In genomic region chr9:128192601-128193371, GRCh38 we compare ENCODE assay signal across 8 cellular contexts. TPM values are rescaled to one million over a fixed set of nuclear protein-coding genes. Genes with fewer than 3 reads are reported as not detected.
A peak's percentile ranks its signal among the peaks of the same experiment; 100 is the strongest.
DNase-seq lines count a peak whose midpoint lies in the region; ATAC-seq and TF ChIP-seq lines count a peak whose summit lies in the region.

No MANE protein-coding gene starts in this region.

- no peak for DNase-seq in activated naive CD8-positive, alpha-beta T cell treated with anti-CD3 and anti-CD28 coated beads, Interleukin-2, amount 50 U/mL, for 24 hours
- DNase-seq in NCI-H1092 (lab: John Stamatoyannopoulos, UW) (peak; percentile 86), epithelial cell of prostate (ENCODE audit: low read depth, low spot score) (peak; percentile 83), mucosa of descending colon (peak; percentile 90 to 94 (median 94)), upper lobe of right lung (peak; percentile 91)
- peak; percentile 58 for DNase-seq in T-helper 2 cell treated with Interferon-gamma antibody and Interleukin-4, amounts not matched to agents 5 μg/mL and 100 μg/mL, for 36 hours (ENCODE audit: low spot score)

- TF ChIP-seq CTCF in mucosa of descending colon (IDR thresholded peaks at IDR 0.05): peak; percentile 25
- TF ChIP-seq CTCF in upper lobe of right lung (IDR thresholded peaks at IDR 0.05): no peak

- no peaks in the 10 kb centered on the region for H3K27me3 ChIP-seq in upper lobe of right lung

- peaks cover 22% of the 10 kb centered on the region for H3K4me1 Mint-ChIP-seq in activated naive CD8-positive, alpha-beta T cell (ENCODE audit: low read depth)
- peaks cover 35% of the 10 kb centered on the region for H3K4me1 Mint-ChIP-seq in activated naive CD8-positive, alpha-beta T cell treated with anti-CD3 and anti-CD28 coated beads, Interleukin-2, amount 50 U/mL, for 24 hours
- H3K4me1 Mint-ChIP-seq in T-helper 2 cell treated with Interferon-gamma antibody and Interleukin-4, amounts not matched to agents 5 μg/mL and 100 μg/mL, for 36 hours (ENCODE audit: low read depth): peaks cover 20% of the 10 kb centered on the region

- peak overlapping the region; percentile 66 for H3K27ac ChIP-seq in epithelial cell of prostate
- peak overlapping the region; percentile 85 for H3K27ac ChIP-seq in upper lobe of right lung

- ATAC-seq in activated naive CD8-positive, alpha-beta T cell treated with anti-CD3 and anti-CD28 coated beads, Interleukin-2, amount 50 U/mL, for 24 hours: no peak
- ATAC-seq in mucosa of descending colon: peak; percentile 90
- ATAC-seq in upper lobe of right lung: peak; percentile 86
- no peak for ATAC-seq in HG03095 (IDR thresholded peaks at IDR 0.05; ENCODE audit: unreplicated experiment)

- H3K9me3 ChIP-seq in mucosa of descending colon: no peaks in the 10 kb centered on the region
- H3K9me3 ChIP-seq in upper lobe of right lung: no peaks in the 10 kb centered on the region

- no peak overlapping the region for H3K4me3 ChIP-seq in mucosa of descending colon
- peak overlapping the region; percentile 78 for H3K4me3 ChIP-seq in upper lobe of right lung

- H3K27me3 Mint-ChIP-seq in activated naive CD8-positive, alpha-beta T cell: no peaks in the 10 kb centered on the region
- peaks cover 4% of the 10 kb centered on the region for H3K27me3 Mint-ChIP-seq in activated naive CD8-positive, alpha-beta T cell treated with anti-CD3 and anti-CD28 coated beads, Interleukin-2, amount 50 U/mL, for 24 hours
- no peaks in the 10 kb centered on the region for H3K27me3 Mint-ChIP-seq in T-helper 2 cell treated with Interferon-gamma antibody and Interleukin-4, amounts not matched to agents 5 μg/mL and 100 μg/mL, for 36 hours (ENCODE audit: low read depth)

- peaks cover 4% of the 10 kb centered on the region for H3K36me3 Mint-ChIP-seq in activated naive CD8-positive, alpha-beta T cell
- peaks cover 8% of the 10 kb centered on the region for H3K36me3 Mint-ChIP-seq in activated naive CD8-positive, alpha-beta T cell treated with anti-CD3 and anti-CD28 coated beads, Interleukin-2, amount 50 U/mL, for 24 hours (ENCODE audit: low read depth)
- peaks cover 20% of the 10 kb centered on the region for H3K36me3 Mint-ChIP-seq in T-helper 2 cell treated with Interferon-gamma antibody and Interleukin-4, amounts not matched to agents 5 μg/mL and 100 μg/mL, for 36 hours (ENCODE audit: low read depth)

- intact Hi-C loops in mucosa of descending colon (cut with DNase I, micrococcal nuclease): no loop called here
- intact Hi-C loops in upper lobe of right lung (cut with DNase I): no loop called here

- H3K4me3 Mint-ChIP-seq in activated naive CD8-positive, alpha-beta T cell: peak overlapping the region; percentile 53
- H3K4me3 Mint-ChIP-seq in activated naive CD8-positive, alpha-beta T cell treated with anti-CD3 and anti-CD28 coated beads, Interleukin-2, amount 50 U/mL, for 24 hours: no peak overlapping the region
- peak overlapping the region; percentile 21 for H3K4me3 Mint-ChIP-seq in T-helper 2 cell treated with Interferon-gamma antibody and Interleukin-4, amounts not matched to agents 5 μg/mL and 100 μg/mL, for 36 hours

- no peaks in the 10 kb centered on the region for H3K9me3 Mint-ChIP-seq in activated naive CD8-positive, alpha-beta T cell (ENCODE audit: low read depth)
- H3K9me3 Mint-ChIP-seq in activated naive CD8-positive, alpha-beta T cell treated with anti-CD3 and anti-CD28 coated beads, Interleukin-2, amount 50 U/mL, for 24 hours: no peaks in the 10 kb centered on the region
- no peaks in the 10 kb centered on the region for H3K9me3 Mint-ChIP-seq in T-helper 2 cell treated with Interferon-gamma antibody and Interleukin-4, amounts not matched to agents 5 μg/mL and 100 μg/mL, for 36 hours

- H3K4me1 ChIP-seq in mucosa of descending colon (ENCODE audit: low read depth) (peaks cover 14% of the 10 kb centered on the region), upper lobe of right lung (peaks cover 18% of the 10 kb centered on the region)

- no peak overlapping the region for H3K27ac Mint-ChIP-seq in activated naive CD8-positive, alpha-beta T cell
- no peak overlapping the region for H3K27ac Mint-ChIP-seq in activated naive CD8-positive, alpha-beta T cell treated with anti-CD3 and anti-CD28 coated beads, Interleukin-2, amount 50 U/mL, for 24 hours
- H3K27ac Mint-ChIP-seq in T-helper 2 cell treated with Interferon-gamma antibody and Interleukin-4, amounts not matched to agents 5 μg/mL and 100 μg/mL, for 36 hours: peak overlapping the region; percentile 36

- H3K36me3 ChIP-seq in mucosa of descending colon (ENCODE audit: low read depth): no peaks in the 10 kb centered on the region
- peaks cover 13% of the 10 kb centered on the region for H3K36me3 ChIP-seq in upper lobe of right lung

RNA-seq across cellular contexts. Expression of gene CIZ1, which starts 1.4 kb away (rescaled TPM):
- total RNA-seq in mucosa of descending colon: 100 to 1,000 TPM in 2 of 3 donors, 10 to 100 TPM in 1; 88.0 to 176 (median 105) TPM
- 107 TPM for total RNA-seq in upper lobe of right lung

RNA-seq across cellular contexts. Expression of gene DNM1, which starts 10.4 kb away (rescaled TPM):
- total RNA-seq in mucosa of descending colon (10 to 100 TPM in 1 of 3 donors, 1 to 10 TPM in 2; 4.0 to 19.0 (median 6.7) TPM), upper lobe of right lung (5.2 TPM)

RNA-seq across cellular contexts. Expression of gene BBLN, which starts 32.7 kb away (rescaled TPM):
- total RNA-seq in mucosa of descending colon: 10 to 100 TPM; 33.7 to 46.8 (median 37.6) TPM
- 39.0 TPM for total RNA-seq in upper lobe of right lung

RNA-seq across cellular contexts. Expression of gene LCN2, which starts 43.5 kb away (rescaled TPM):
- total RNA-seq in mucosa of descending colon (100 to 1,000 TPM in 1 of 3 donors, 10 to 100 TPM in 2; 16.8 to 456 (median 20.5) TPM), upper lobe of right lung (14.3 TPM)

Comparison
In these comparisons a context has a peak if more than half of its experiments do, and no peak if none do; other contexts are left out.
1. ATAC-seq: peak in mucosa of descending colon (single experiment) and upper lobe of right lung (single experiment); none in activated naive CD8-positive, alpha-beta T cell treated with anti-CD3 and anti-CD28 coated beads, Interleukin-2, amount 50 U/mL, for 24 hours (single experiment) and HG03095 (single experiment).